14 cellular contexts compared by ENCODE assay signal in genomic region chr11:35250631-35251030, GRCh38.
"Had no signal": no experiment of that assay in that cellular context is flagged by ENCODE, and none has a peak within 500 bp of the region (broad histone marks: within the 10 kb centered on the region; RNA-seq: fewer than 3 reads in every experiment).

No MANE protein-coding gene starts in this region.

- H3K4me3 Mint-ChIP-seq: activated CD4-positive, alpha-beta T cell treated with anti-CD3 and anti-CD28 coated beads, Interleukin-2, amount 10 ng/mL, durations not matched to agents 7 days and 5 days; activated T-helper 1 cell treated with anti-CD3 and anti-CD28 coated beads, Interleukin-12 subunit alpha, Interleukin-12 subunit beta, Interleukin-2, Interleukin-4 antibody, amounts not matched to agents 30 ng/mL and 10 ng/mL and 1 ng/mL, durations not matched to agents 14 hours and 24 hours and 36 hours; immature natural killer cell; stimulated activated effector memory CD8-positive, alpha-beta T cell treated with anti-CD3 and anti-CD28 coated beads, Interleukin-12 subunit alpha, Interleukin-12 subunit beta, amount 100 ng/mL, for 72 hours; T-helper 1 cell treated with Interleukin-12 subunit alpha and Interleukin-12 subunit beta and Interleukin-4 antibody, amounts not matched to agents 30 μg/mL and 1 μg/mL, for 36 hours had no signal

- H3K27ac ChIP-seq: brain microvascular endothelial cell, ovary had no signal

- H3K27ac Mint-ChIP-seq: activated CD4-positive, alpha-beta T cell treated with anti-CD3 and anti-CD28 coated beads, Interleukin-2, amount 10 ng/mL, durations not matched to agents 7 days and 5 days; activated T-helper 1 cell treated with anti-CD3 and anti-CD28 coated beads, Interleukin-12 subunit alpha, Interleukin-12 subunit beta, Interleukin-2, Interleukin-4 antibody, amounts not matched to agents 30 ng/mL and 10 ng/mL and 1 ng/mL, durations not matched to agents 14 hours and 24 hours and 36 hours; stimulated activated effector memory CD8-positive, alpha-beta T cell treated with anti-CD3 and anti-CD28 coated beads, Interleukin-12 subunit alpha, Interleukin-12 subunit beta, amount 100 ng/mL, for 72 hours; T-helper 1 cell treated with Interleukin-12 subunit alpha and Interleukin-12 subunit beta and Interleukin-4 antibody, amounts not matched to agents 30 μg/mL and 1 μg/mL, for 36 hours had no signal

- DNase-seq: activated CD4-positive, alpha-beta T cell treated with anti-CD3 and anti-CD28 coated beads, Interleukin-2, amount 10 ng/mL, durations not matched to agents 7 days and 5 days; activated CD8-positive, alpha-beta memory T cell treated with anti-CD3 and anti-CD28 coated beads for 24 hours; anterior cingulate cortex; brain microvascular endothelial cell; cerebellar nuclear complex; effector memory CD4-positive, alpha-beta T cell; foreskin melanocyte; head of caudate nucleus; immature natural killer cell; midbrain; ovary had no signal

- H3K9me3 ChIP-seq: ovary had no signal

- H3K9me3 Mint-ChIP-seq: stimulated activated effector memory CD8-positive, alpha-beta T cell treated with anti-CD3 and anti-CD28 coated beads, Interleukin-12 subunit alpha, Interleukin-12 subunit beta, amount 100 ng/mL, for 72 hours had no signal

- H3K36me3 ChIP-seq: brain microvascular endothelial cell, ovary had no signal

- H3K4me3 ChIP-seq: ovary had no signal

- ATAC-seq: stimulated activated effector memory CD8-positive, alpha-beta T cell treated with anti-CD3 and anti-CD28 coated beads, Interleukin-12 subunit alpha, Interleukin-12 subunit beta, amount 100 ng/mL, for 72 hours had no signal

- H3K27me3 ChIP-seq: brain microvascular endothelial cell, ovary had no signal

- H3K36me3 Mint-ChIP-seq: immature natural killer cell; stimulated activated effector memory CD8-positive, alpha-beta T cell treated with anti-CD3 and anti-CD28 coated beads, Interleukin-12 subunit alpha, Interleukin-12 subunit beta, amount 100 ng/mL, for 72 hours had no signal
